ENCODE assay signal across 20 cellular contexts in the genomic region with DNA sequence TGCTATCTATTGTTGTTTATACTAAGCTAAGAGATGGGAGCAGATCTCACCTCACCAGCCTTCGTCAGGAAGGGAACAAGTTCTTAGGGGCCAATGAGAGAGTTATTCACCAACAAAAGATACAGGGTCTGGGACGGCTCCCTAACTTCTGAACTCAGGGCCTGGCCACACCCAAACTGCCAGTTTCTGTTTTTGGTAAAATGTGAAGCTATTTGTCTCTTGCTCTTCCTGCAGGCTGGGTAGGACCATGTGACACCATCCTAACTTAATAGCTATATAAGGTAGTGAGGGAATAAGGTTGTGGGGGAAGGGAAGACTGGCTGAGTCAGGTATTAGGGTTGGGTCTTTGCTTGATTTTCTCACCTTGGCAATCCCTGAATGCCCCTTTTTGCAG.
DNase-seq lines count a peak whose midpoint lies in the region; FAIRE-seq and TF ChIP-seq lines count a peak whose summit lies in the region.
"Had no signal": no experiment of that assay in that cellular context is flagged by ENCODE, and none has a peak within 500 bp of the region (broad histone marks: within the 10 kb centered on the region; RNA-seq: fewer than 3 reads in every experiment).

No MANE protein-coding gene starts in this region.

- H3K79me1 ChIP-seq in H1 (ENCODE audit: low read depth, low read length) (no peaks in the 10 kb centered on the region), trophoblast cell (ENCODE audit: low read length) (peaks cover 5% of the 10 kb centered on the region)

- H3K27ac Mint-ChIP-seq in activated CD4-positive, alpha-beta T cell treated with anti-CD3 and anti-CD28 coated beads, Interleukin-2, amount 10 ng/mL, durations not matched to agents 24 days and 14 days, result peak overlapping the region; percentile 10
- H3K27ac Mint-ChIP-seq: GM23338, IgD-negative memory B cell had no signal

- H3K4me2 ChIP-seq in MM.1S (ENCODE audit: low read depth, low read length) (peak overlapping the region; percentile 19), H1 (ENCODE audit: insufficient read depth in 1 of 2, low read depth in 2 of 2, low read length in 2 of 2) (no peak overlapping the region), trophoblast cell (ENCODE audit: low read length) (no peak overlapping the region)
- H3K4me2 ChIP-seq: GM23338, SK-N-SH had no signal

- TF ChIP-seq EP300 in H1 (IDR thresholded peaks at IDR 0.05; ENCODE audit: borderline replicate concordance in 1 of 2, low read depth in 2 of 2, low read length in 2 of 2), result no peak

- peaks cover 7% of the 10 kb centered on the region for H3K27me3 Mint-ChIP-seq in activated CD4-positive, alpha-beta T cell treated with anti-CD3 and anti-CD28 coated beads, Interleukin-2, amount 10 ng/mL, durations not matched to agents 24 days and 14 days
- H3K27me3 Mint-ChIP-seq: CD8-positive, alpha-beta memory T cell; IgD-negative memory B cell had no signal

- H4K8ac ChIP-seq in H1 (ENCODE audit: extremely low read depth, insufficient read depth, low read length) (no peak overlapping the region), trophoblast cell (ENCODE audit: low read depth, low read length) (no peak overlapping the region)

- H3K9me3 ChIP-seq in MM.1S (replicated peaks; ENCODE audit: insufficient read depth, low read length) (no peaks in the 10 kb centered on the region), H1 (ENCODE audit: insufficient read depth in 2 of 2, low read depth in 1 of 2, low read length in 1 of 2) (no peaks in the 10 kb centered on the region), trophoblast cell (ENCODE audit: insufficient read depth, low read depth, low read length) (no peaks in the 10 kb centered on the region)
- H3K9me3 ChIP-seq: SK-N-SH had no signal

- TF ChIP-seq RAD21 in H1 (IDR thresholded peaks at IDR 0.05 in 1 of 2, conservative IDR thresholded peaks at IDR 0.05 in 1 of 2; ENCODE audit: low read depth in 2 of 2, low read length in 2 of 2), result no peak

- no peaks in the 10 kb centered on the region for H3K9me2 ChIP-seq in MM.1S (replicated peaks; ENCODE audit: insufficient read depth, low read length)
- H3K9me2 ChIP-seq: SK-N-SH had no signal

- no peaks in the 10 kb centered on the region for H3K27me3 ChIP-seq in MM.1S (replicated peaks; ENCODE audit: insufficient read depth, low read length)
- H3K27me3 ChIP-seq in H1 (replicated peaks in 1 of 4; ENCODE audit: control insufficient read depth in 3 of 4, extremely low read depth in 1 of 4, insufficient read depth in 3 of 4, low read length in 3 of 4), result no peaks in the 10 kb centered on the region
- no peaks in the 10 kb centered on the region for H3K27me3 ChIP-seq in trophoblast cell (ENCODE audit: insufficient read depth, low read length)

- no peak for TF ChIP-seq CTCF in MM.1S (IDR thresholded peaks at IDR 0.05; ENCODE audit: low read length)
- no peak for TF ChIP-seq CTCF in H1 (IDR thresholded peaks at IDR 0.05; ENCODE audit: control extremely low read depth in 1 of 3, insufficient read depth in 1 of 3, low read depth in 1 of 3, low read length in 3 of 3)

- H2BK15ac ChIP-seq in H1 (ENCODE audit: low read length), result no peak overlapping the region; the same call in 1 of the 2 replicates

- H3K4me1 Mint-ChIP-seq in activated CD4-positive, alpha-beta T cell treated with anti-CD3 and anti-CD28 coated beads, Interleukin-2, amount 10 ng/mL, durations not matched to agents 24 days and 14 days, result peaks cover 9% of the 10 kb centered on the region
- H3K4me1 Mint-ChIP-seq: CD8-positive, alpha-beta memory T cell had no signal

- no peak for FAIRE-seq in H1 (lab: Jason Lieb, UNC)
- FAIRE-seq: G401.6, GM12892 had no signal

- H2BK20ac ChIP-seq in H1 (ENCODE audit: low read length), result peak overlapping the region; percentile 23; the same call in 1 of the 2 replicates

- no peak overlapping the region for H3K4ac ChIP-seq in H1 (replicated peaks; ENCODE audit: insufficient read length, low read depth, low read length)
- no peak overlapping the region for H3K4ac ChIP-seq in trophoblast cell (ENCODE audit: low read depth, low read length)

- H4K91ac ChIP-seq in H1 (replicated peaks; ENCODE audit: insufficient read length, low read length) (no peak overlapping the region), trophoblast cell (ENCODE audit: low read depth, low read length) (peak overlapping the region; percentile 34)

- H4K20me1 ChIP-seq in MM.1S (ENCODE audit: insufficient read depth, low read length) (no peaks in the 10 kb centered on the region), H1 (replicated peaks in 1 of 2; ENCODE audit: control insufficient read depth in 1 of 2, insufficient read depth in 2 of 2, low read length in 2 of 2) (no peaks in the 10 kb centered on the region)

- whole genome bisulfite sequencing in H1 (ENCODE audit: extremely low coverage in 1 of 2, insufficient coverage in 1 of 2, insufficient read length in 1 of 2, insufficient replicate concordance in 2 of 2, low coverage in 1 of 2, low lambda C conversion rate in 2 of 2, missing lambda C conversion rate in 1 of 2), 2 experiments, result 85% methylated on average over 2 of the region's 2 CpGs; no CpG with 5 or more reads in 1 of the 2 experiments
- no CpG with 5 or more reads among the region's 2 CpGs for WGBS in trophoblast cell (ENCODE audit: extremely low coverage, insufficient coverage, insufficient read length)

- H3K14ac ChIP-seq in H1 (ENCODE audit: insufficient read length), result no peak overlapping the region
- no peak overlapping the region for H3K14ac ChIP-seq in trophoblast cell (ENCODE audit: low read length)

- intact Hi-C loops in activated CD4-positive, alpha-beta T cell treated with anti-CD3 and anti-CD28 coated beads, Interleukin-2, amount 10 ng/mL, durations not matched to agents 24 days and 14 days (cut with micrococcal nuclease), result no loop called here

- H3K4me1 ChIP-seq in MM.1S (ENCODE audit: low read length), result peaks cover 30% of the 10 kb centered on the region
- H3K4me1 ChIP-seq in H1 (replicated peaks in 1 of 4; ENCODE audit: control insufficient read depth in 3 of 4, insufficient read depth in 4 of 4, low read length in 3 of 4), result peaks cover 0 to 10% (median 5%) of the 10 kb centered on the region in 4 experiments; a peak in 4 of 7 replicates
- peaks cover 15 to 18% of the 10 kb centered on the region in 2 experiments for H3K4me1 ChIP-seq in trophoblast cell (ENCODE audit: control insufficient read depth in 1 of 2, insufficient read depth in 2 of 2, low read length in 2 of 2)

- H3K36me3 ChIP-seq in MM.1S (replicated peaks; ENCODE audit: insufficient read depth, low read length) (no peaks in the 10 kb centered on the region), H1 (ENCODE audit: control insufficient read depth in 2 of 4, insufficient read depth in 4 of 4, low read length in 3 of 4) (no peaks in the 10 kb centered on the region), trophoblast cell (ENCODE audit: control insufficient read depth in 1 of 2, insufficient read depth in 2 of 2, low read length in 2 of 2) (no peaks in the 10 kb centered on the region)

- H3K4me3 ChIP-seq in MM.1S (ENCODE audit: low read length), result no peak overlapping the region
- H3K4me3 ChIP-seq in H1 (ENCODE audit: extremely low read depth in 1 of 4, insufficient read depth in 2 of 4, low read depth in 3 of 4, low read length in 4 of 4), result no peak overlapping the region
- H3K4me3 ChIP-seq in trophoblast cell (ENCODE audit: low read depth, low read length), result no peak overlapping the region
- H3K4me3 ChIP-seq: GM23338 had no signal

- no peaks in the 10 kb centered on the region for H3K23me2 ChIP-seq in H1 (ENCODE audit: low read depth, low read length)

- H3K18ac ChIP-seq in H1 (ENCODE audit: extremely low read depth, low read length) (no peak overlapping the region), trophoblast cell (ENCODE audit: low read length) (no peak overlapping the region)

- no peak overlapping the region for H2BK5ac ChIP-seq in H1 (ENCODE audit: low read depth, low read length)
- H2BK5ac ChIP-seq in trophoblast cell (ENCODE audit: low read depth, low read length, poor library complexity), result no peak overlapping the region

- H3K9me3 Mint-ChIP-seq in activated CD4-positive, alpha-beta T cell treated with anti-CD3 and anti-CD28 coated beads, Interleukin-2, amount 10 ng/mL, durations not matched to agents 24 days and 14 days, result peaks cover 4% of the 10 kb centered on the region
- H3K9me3 Mint-ChIP-seq: CD8-positive, alpha-beta memory T cell had no signal

- no peak overlapping the region for H3K4me3 Mint-ChIP-seq in activated CD4-positive, alpha-beta T cell treated with anti-CD3 and anti-CD28 coated beads, Interleukin-2, amount 10 ng/mL, durations not matched to agents 24 days and 14 days
- H3K4me3 Mint-ChIP-seq: CD8-positive, alpha-beta memory T cell; GM23338 had no signal

- H2BK12ac ChIP-seq in H1 (ENCODE audit: low read depth, low read length), result peak overlapping the region; percentile 60; the same call in 1 of the 2 replicates
- H2BK12ac ChIP-seq in trophoblast cell (ENCODE audit: low read length), result peak overlapping the region; percentile 36

- H3K79me2 ChIP-seq in MM.1S (ENCODE audit: low read length) (no peaks in the 10 kb centered on the region), H1 (ENCODE audit: control insufficient read depth in 1 of 2, insufficient read depth in 2 of 2, low read length in 2 of 2) (no peaks in the 10 kb centered on the region), trophoblast cell (ENCODE audit: control insufficient read depth, insufficient read depth, low read length, poor library complexity) (no peaks in the 10 kb centered on the region)

- CTCF ChIA-PET in H1 (lab: Charles Lee; ENCODE audit: partially characterized antibody), result interaction anchor here (0.6 to 4.2 kb wide), 8 partner anchors 9 to 1598 kb away, joined by 3 to 20 read pairs (median 4); no protein-coding TSS in a partner anchor

- 0 out of 2 replicates have a peak, but pooled peaks cover 6% of the 10 kb centered on the region for H3F3A ChIP-seq in MM.1S (ENCODE audit: insufficient read depth, low read length)

- no peak overlapping the region for H4K5ac ChIP-seq in H1 (ENCODE audit: insufficient read length, low read depth, low read length)

- H3K56ac ChIP-seq in H1 (replicated peaks; ENCODE audit: insufficient read length, low read depth, low read length), result no peak overlapping the region

- H3K36me3 Mint-ChIP-seq in activated CD4-positive, alpha-beta T cell treated with anti-CD3 and anti-CD28 coated beads, Interleukin-2, amount 10 ng/mL, durations not matched to agents 24 days and 14 days (ENCODE audit: low read depth), result no peaks in the 10 kb centered on the region
- H3K36me3 Mint-ChIP-seq: CD8-positive, alpha-beta memory T cell had no signal

- H2BK120ac ChIP-seq in H1 (replicated peaks; ENCODE audit: low read depth, low read length) (no peak overlapping the region), trophoblast cell (ENCODE audit: insufficient read depth, low read length, poor library complexity) (no peak overlapping the region)

- no peak overlapping the region for H4K12ac ChIP-seq in trophoblast cell (ENCODE audit: low read depth, low read length)

- DNase-seq in activated CD4-positive, alpha-beta T cell treated with anti-CD3 and anti-CD28 coated beads, Interleukin-2, amount 10 ng/mL, durations not matched to agents 24 days and 14 days, result no peak
- no peak for DNase-seq in activated CD4-positive, alpha-beta T cell treated with anti-CD3 and anti-CD28 coated beads for 48 hours
- DNase-seq in MM.1S (peak; percentile 48), H1 (ENCODE audit: low read depth in 1 of 2, low spot score in 2 of 2) (no peak), trophoblast cell (no peak), epidermal melanocyte (ENCODE audit: insufficient read length, low spot score) (no peak), NCI-H345 treated with DMSO at 0.1 percent for 48 hours (lab: John Stamatoyannopoulos, UW; ENCODE audit: unreplicated experiment) (no peak)
- DNase-seq: 8988T; Calu3; CD8-positive, alpha-beta memory T cell; NCI-H2107; NCI-H510A; SIG-M5; SK-N-SH had no signal

- H2AFZ ChIP-seq in MM.1S (ENCODE audit: low read length) (peak overlapping the region; percentile 31), H1 (ENCODE audit: low read length) (no peak overlapping the region), trophoblast cell (ENCODE audit: insufficient read depth, low read length, poor library complexity) (no peak overlapping the region)
- H2AFZ ChIP-seq: GM23338 had no signal

- H2AK5ac ChIP-seq in H1 (ENCODE audit: low read depth, low read length), result 0 out of 2 replicates have a peak overlapping the region, but pooled peaks have one; percentile 14
- H2AK5ac ChIP-seq in trophoblast cell (ENCODE audit: low read length), result no peak overlapping the region

- no peak for TF ChIP-seq POLR2A in H1 (IDR thresholded peaks at IDR 0.05; ENCODE audit: control extremely low read depth in 1 of 2, low read depth in 2 of 2, low read length in 2 of 2)

- POLR2A ChIA-PET in H1 (lab: Charles Lee; ENCODE audit: partially characterized antibody), result no interaction called here

- H3K27ac ChIP-seq in MM.1S (ENCODE audit: low read length) (peak overlapping the region; percentile 52), H1 (ENCODE audit: low read depth, low read length) (no peak overlapping the region), trophoblast cell (ENCODE audit: low read depth, low read length) (peak overlapping the region; percentile 35)
- H3K27ac ChIP-seq: C4-2B, RWPE1 had no signal

- no peak overlapping the region for H3K9ac ChIP-seq in MM.1S (ENCODE audit: low read length)
- no peak overlapping the region for H3K9ac ChIP-seq in H1 (replicated peaks in 1 of 4; ENCODE audit: extremely low read depth in 1 of 4, low read depth in 3 of 4, low read length in 3 of 4)
- H3K9ac ChIP-seq in trophoblast cell (ENCODE audit: low read length), result no peak overlapping the region
- H3K9ac ChIP-seq: SK-N-SH had no signal

- H3K23ac ChIP-seq in H1 (ENCODE audit: insufficient read length) (no peak overlapping the region), trophoblast cell (ENCODE audit: low read length) (no peak overlapping the region)
